Comparison of ENCODE assay signal across 20 cellular contexts in genomic region chr17:74465378-74466110, GRCh38. TPM values are rescaled to one million over a fixed set of nuclear protein-coding genes. Genes with fewer than 3 reads are reported as not detected.
DNase-seq lines count a peak whose midpoint lies in the region; ATAC-seq and TF ChIP-seq lines count a peak whose summit lies in the region.
"Had no signal": no experiment of that assay in that cellular context is flagged by ENCODE, and none has a peak within 500 bp of the region (broad histone marks: within the 10 kb centered on the region; RNA-seq: fewer than 3 reads in every experiment).

No MANE protein-coding gene starts in this region.

- intact Hi-C loops in lower lobe of right lung (cut with DNase I), result no loop called here

- no peaks in the 10 kb centered on the region for H3K36me3 ChIP-seq in Peyer's patch
- H3K36me3 ChIP-seq in lower lobe of right lung, result no peaks in the 10 kb centered on the region
- H3K36me3 ChIP-seq in upper lobe of left lung, result no peaks in the 10 kb centered on the region
- H3K36me3 ChIP-seq: breast epithelium, gastroesophageal sphincter had no signal

- ATAC-seq in lower lobe of right lung, result no peak
- ATAC-seq in upper lobe of left lung (ENCODE audit: low FRiP score in 2 of 2), result no peak
- ATAC-seq in GM21367 (IDR thresholded peaks at IDR 0.05; ENCODE audit: unreplicated experiment), result no peak
- ATAC-seq: gastroesophageal sphincter had no signal

- H3K4me1 ChIP-seq in Peyer's patch (peaks cover 0 to 18% (median 11%) of the 10 kb centered on the region in 4 donors), lower lobe of right lung (peaks cover 19% of the 10 kb centered on the region), upper lobe of left lung (peaks cover 0 to 23% (median 10%) of the 10 kb centered on the region in 4 donors)
- H3K4me1 ChIP-seq: breast epithelium had no signal

- peak overlapping the region; percentile 64 to 84 (median 78) for H3K27ac ChIP-seq in Peyer's patch
- H3K27ac ChIP-seq in lower lobe of right lung, result peak overlapping the region; percentile 79
- peak overlapping the region; percentile 71 to 88 (median 78) for H3K27ac ChIP-seq in upper lobe of left lung
- H3K27ac ChIP-seq: C4-2B had no signal

- DNase-seq in SIG-M5 treated with dmso at 0.1 percent for 504 hours (lab: John Stamatoyannopoulos, UW; ENCODE audit: unreplicated experiment), result peak; percentile 5
- DNase-seq in SIG-M5 (lab: John Stamatoyannopoulos, UW), result no peak
- no peak for DNase-seq in Peyer's patch
- no peak for DNase-seq in lower lobe of right lung
- no peak for DNase-seq in upper lobe of left lung
- DNase-seq in HuH-7 (ENCODE audit: low spot score), result no peak
- no peak for DNase-seq in AG20443 (ENCODE audit: low spot score)
- DNase-seq: 8988T; DMS153; dorsolateral prefrontal cortex; HCEC 1CT; NCI-H2171; NCI-H526 treated with DMSO at 0.1 percent for 48 hours; SHP77 treated with DMSO at 0.1 percent for 48 hours; stimulated activated CD4-positive, alpha-beta T cell treated with anti-CD3 and anti-CD28 coated beads, Interleukin-2, amount 100 ng/mL, for 48 hours had no signal

- H3K4me3 ChIP-seq in Peyer's patch (peak overlapping the region in 1 of 4 donors; percentile 51), lower lobe of right lung (peak overlapping the region; percentile 56), upper lobe of left lung (peak overlapping the region in 1 of 4 donors; percentile 54)
- H3K4me3 ChIP-seq: lung had no signal

- H3K27me3 ChIP-seq in Peyer's patch (no peaks in the 10 kb centered on the region), lower lobe of right lung (ENCODE audit: low read depth) (peaks cover 25% of the 10 kb centered on the region), upper lobe of left lung (no peaks in the 10 kb centered on the region)

- TF ChIP-seq POLR2A in Peyer's patch (IDR thresholded peaks at IDR 0.05), result no peak
- no peak for TF ChIP-seq POLR2A in upper lobe of left lung (IDR thresholded peaks at IDR 0.05)

- H3K9me3 ChIP-seq in Peyer's patch, result no peaks in the 10 kb centered on the region
- no peaks in the 10 kb centered on the region for H3K9me3 ChIP-seq in lower lobe of right lung
- H3K9me3 ChIP-seq in upper lobe of left lung, result no peaks in the 10 kb centered on the region
- H3K9me3 ChIP-seq: breast epithelium, gastroesophageal sphincter had no signal

- WGBS in upper lobe of left lung, 2 donors, result 74% methylated on average over 8 of the region's 8 CpGs

- TF ChIP-seq EP300 in upper lobe of left lung (IDR thresholded peaks at IDR 0.05), result no peak

- no peak for TF ChIP-seq CTCF in Peyer's patch (IDR thresholded peaks at IDR 0.05)
- no peak for TF ChIP-seq CTCF in lower lobe of right lung (IDR thresholded peaks at IDR 0.05)
- TF ChIP-seq CTCF in upper lobe of left lung (IDR thresholded peaks at IDR 0.05), result no peak

RNA-seq across cellular contexts. Expression of gene CD300A, which starts 0.9 kb away (rescaled TPM):
- total RNA-seq in Peyer's patch (10 to 100 TPM in 1 of 4 donors, 1 to 10 TPM in 3; 1.1 to 61.1 (median 6.8) TPM), lower lobe of right lung (27.8 TPM), upper lobe of left lung (10 to 100 TPM; 10.7 to 26.5 (median 18.0) TPM)

RNA-seq across cellular contexts. Expression of gene GPRC5C, which starts 33.7 kb away (rescaled TPM):
- total RNA-seq in Peyer's patch (100 to 1,000 TPM in 2 of 4 donors, 10 to 100 TPM in 2; 61.1 to 173 (median 107) TPM), lower lobe of right lung (58.2 TPM), upper lobe of left lung (10 to 100 TPM; 50.7 to 88.4 (median 56.4) TPM)
